Comparison of ENCODE assay signal across 10 cellular contexts in the genomic region with DNA sequence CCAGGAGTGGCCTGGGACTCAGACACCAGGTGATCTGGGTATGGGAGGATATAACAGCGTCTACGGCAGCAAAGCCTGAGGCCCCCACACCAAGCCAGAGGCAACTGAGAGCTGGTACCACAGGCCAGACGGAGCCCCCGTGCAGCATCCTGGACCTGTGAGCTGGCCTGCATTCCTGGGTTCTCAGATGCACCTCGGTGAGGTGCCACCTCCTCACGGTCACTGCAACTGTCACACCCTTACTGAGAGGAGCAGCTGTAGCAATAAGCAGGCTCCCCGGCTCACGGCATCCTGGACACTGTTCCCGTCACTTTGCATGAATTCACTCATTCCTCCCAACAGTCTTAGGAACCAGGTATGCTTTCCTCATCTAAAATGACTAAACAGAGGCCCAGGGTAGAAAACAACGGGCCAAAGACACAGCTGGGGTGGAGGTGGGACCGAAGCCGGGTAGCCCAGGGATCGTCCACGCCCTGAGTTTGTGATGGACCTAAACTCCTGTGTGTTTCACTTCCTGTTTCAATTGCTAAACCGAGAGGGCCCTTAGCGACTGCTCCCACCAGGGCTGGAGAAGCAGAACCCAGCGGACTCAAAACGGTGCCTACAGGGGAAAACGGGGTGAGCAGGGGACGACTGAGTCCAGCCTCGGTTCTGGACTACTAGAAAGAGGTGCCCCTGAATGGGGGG.
DNase-seq lines count a peak whose midpoint lies in the region; ATAC-seq and TF ChIP-seq lines count a peak whose summit lies in the region.
"Had no signal": no experiment of that assay in that cellular context is flagged by ENCODE, and none has a peak within 500 bp of the region (broad histone marks: within the 10 kb centered on the region; RNA-seq: fewer than 3 reads in every experiment).

No MANE protein-coding gene starts in this region.

- intact Hi-C loops in breast epithelium (cut with DNase I; ENCODE audit: low total_unique reads) = loop anchor here (5.0 kb wide), 1 partner anchor 96 kb away; no protein-coding TSS in a partner anchor

- no peak for TF ChIP-seq POLR2A in breast epithelium (IDR thresholded peaks at IDR 0.05)

- DNase-seq in breast epithelium (ENCODE audit: low spot score in 2 of 2) = no peak
- no peak for DNase-seq in NCI-H146 (lab: John Stamatoyannopoulos, UW)
- no peak for DNase-seq in stimulated activated CD4-positive, alpha-beta T cell treated with anti-CD3 and anti-CD28 coated beads, Interleukin-12 subunit alpha, Interleukin-12 subunit beta, amount 100 ng/mL, for 4 hours
- no peak for DNase-seq in NCI-H1105 treated with DMSO at 0.1 percent for 48 hours (lab: John Stamatoyannopoulos, UW)
- DNase-seq in DMS153 treated with DMSO at 0.1 percent for 48 hours (lab: John Stamatoyannopoulos, UW; ENCODE audit: unreplicated experiment) = no peak
- DNase-seq: DMS 273 treated with DMSO at 0.1 percent for 48 hours had no signal

- peaks cover 91% of the 10 kb centered on the region for H3K4me1 Mint-ChIP-seq in nephron

- H3K36me3 Mint-ChIP-seq in nephron (ENCODE audit: low read depth) = peaks cover 11% of the 10 kb centered on the region

- peak overlapping the region; percentile 59; the same call in 1 of the 2 replicates for H3K9ac ChIP-seq in BLaER1

- H3K27ac Mint-ChIP-seq in nephron = peak overlapping the region; percentile 99 to 100 (median 99)
- H3K27ac Mint-ChIP-seq: memory B cell had no signal

- H3K4me3 ChIP-seq in BLaER1 = peak overlapping the region; percentile 51
- peak overlapping the region in 1 of 3 donors; percentile 57 for H3K4me3 ChIP-seq in breast epithelium

- H3K36me3 ChIP-seq in BLaER1 (peaks cover 33% of the 10 kb centered on the region), breast epithelium (no peaks in the 10 kb centered on the region)

- peaks cover 100% of the 10 kb centered on the region for H4K20me1 ChIP-seq in BLaER1

- peaks cover 100% of the 10 kb centered on the region for H3K4me1 ChIP-seq in BLaER1
- H3K4me1 ChIP-seq in breast epithelium = peaks cover 32 to 74% of the 10 kb centered on the region in 2 donors

- no peaks in the 10 kb centered on the region for H3K27me3 Mint-ChIP-seq in nephron (ENCODE audit: low read depth)

- TF ChIP-seq CTCF in breast epithelium (IDR thresholded peaks at IDR 0.05) (no peak), nephron (IDR thresholded peaks at IDR 0.05; ENCODE audit: unreplicated experiment in 3 of 3) (no peak)

- H3K27me3 ChIP-seq in BLaER1 (no peaks in the 10 kb centered on the region), breast epithelium (no peaks in the 10 kb centered on the region)

- no peaks in the 10 kb centered on the region for H3K9me3 Mint-ChIP-seq in nephron

- H3K9me3 ChIP-seq in BLaER1 (no peaks in the 10 kb centered on the region), breast epithelium (no peaks in the 10 kb centered on the region)

- H3K27ac ChIP-seq in BLaER1 (peak overlapping the region; percentile 82), breast epithelium (peak overlapping the region; percentile 95 to 97)

- peak overlapping the region in 2 of 3 experiments; percentile 17 to 34 for H3K4me3 Mint-ChIP-seq in nephron
- H3K4me3 Mint-ChIP-seq: memory B cell had no signal

- peak overlapping the region; percentile 92 for H3K4me2 ChIP-seq in BLaER1

- ATAC-seq in HG03095 (IDR thresholded peaks at IDR 0.05; ENCODE audit: unreplicated experiment) = peak; percentile 32
